8 cellular contexts compared by ENCODE assay signal in genomic region chr19:42075616-42076374, GRCh38. TPM values are rescaled to one million over a fixed set of nuclear protein-coding genes. Genes with fewer than 3 reads are reported as not detected.
DNase-seq lines count a peak whose midpoint lies in the region; FAIRE-seq and TF ChIP-seq lines count a peak whose summit lies in the region.

A gene with protein sequence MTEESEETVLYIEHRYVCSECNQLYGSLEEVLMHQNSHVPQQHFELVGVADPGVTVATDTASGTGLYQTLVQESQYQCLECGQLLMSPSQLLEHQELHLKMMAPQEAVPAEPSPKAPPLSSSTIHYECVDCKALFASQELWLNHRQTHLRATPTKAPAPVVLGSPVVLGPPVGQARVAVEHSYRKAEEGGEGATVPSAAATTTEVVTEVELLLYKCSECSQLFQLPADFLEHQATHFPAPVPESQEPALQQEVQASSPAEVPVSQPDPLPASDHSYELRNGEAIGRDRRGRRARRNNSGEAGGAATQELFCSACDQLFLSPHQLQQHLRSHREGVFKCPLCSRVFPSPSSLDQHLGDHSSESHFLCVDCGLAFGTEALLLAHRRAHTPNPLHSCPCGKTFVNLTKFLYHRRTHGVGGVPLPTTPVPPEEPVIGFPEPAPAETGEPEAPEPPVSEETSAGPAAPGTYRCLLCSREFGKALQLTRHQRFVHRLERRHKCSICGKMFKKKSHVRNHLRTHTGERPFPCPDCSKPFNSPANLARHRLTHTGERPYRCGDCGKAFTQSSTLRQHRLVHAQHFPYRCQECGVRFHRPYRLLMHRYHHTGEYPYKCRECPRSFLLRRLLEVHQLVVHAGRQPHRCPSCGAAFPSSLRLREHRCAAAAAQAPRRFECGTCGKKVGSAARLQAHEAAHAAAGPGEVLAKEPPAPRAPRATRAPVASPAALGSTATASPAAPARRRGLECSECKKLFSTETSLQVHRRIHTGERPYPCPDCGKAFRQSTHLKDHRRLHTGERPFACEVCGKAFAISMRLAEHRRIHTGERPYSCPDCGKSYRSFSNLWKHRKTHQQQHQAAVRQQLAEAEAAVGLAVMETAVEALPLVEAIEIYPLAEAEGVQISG (plus strand): TSS chr19:42076166. CDS start chr19:42078607, 2,441 bp downstream.

- H3K4me1 Mint-ChIP-seq in HFFc6 (ENCODE audit: low read depth) = peaks cover 38% of the 10 kb centered on the region
- peaks cover 36% of the 10 kb centered on the region for H3K4me1 Mint-ChIP-seq in activated naive CD4-positive, alpha-beta T cell treated with anti-CD3 and anti-CD28 coated beads, Interleukin-2, amount 10 ng/mL, durations not matched to agents 7 days and 5 days

- peak; percentile 96 for DNase-seq in GM04503 (ENCODE audit: low read depth)
- peak; percentile 99 for DNase-seq in HFFc6
- DNase-seq in NB4 (ENCODE audit: low read depth) = peak; percentile 98
- peak; percentile 98 for DNase-seq in SK-N-MC (ENCODE audit: low read depth, low spot score)
- peak; percentile 99 for DNase-seq in activated naive CD4-positive, alpha-beta T cell treated with anti-CD3 and anti-CD28 coated beads, Interleukin-2, amount 10 ng/mL, durations not matched to agents 7 days and 5 days
- peak; percentile 97 to 99 for DNase-seq in frontal cortex (ENCODE audit: low spot score in 2 of 2)
- peak; percentile 99 for DNase-seq in neuronal stem cell (ENCODE audit: low spot score)
- DNase-seq in substantia nigra (lab: John Stamatoyannopoulos, UW) = peak; percentile 84 to 100 (median 97)

- H3K4me3 Mint-ChIP-seq in HFFc6 = peak within 1 kb of the TSS; percentile 97
- H3K4me3 Mint-ChIP-seq in activated naive CD4-positive, alpha-beta T cell treated with anti-CD3 and anti-CD28 coated beads, Interleukin-2, amount 10 ng/mL, durations not matched to agents 7 days and 5 days = peak within 1 kb of the TSS; percentile 94

- TF ChIP-seq POLR2A in NB4 (IDR thresholded peaks at IDR 0.05; ENCODE audit: extremely low read depth, insufficient read length) = peak; percentile 70

- H3K9ac ChIP-seq in SK-N-MC (ENCODE audit: insufficient read length) (peak within 1 kb of the TSS; percentile 100), neuronal stem cell (ENCODE audit: low read depth, low read length, poor library complexity) (peak within 1 kb of the TSS; percentile 95)

- H3K14ac ChIP-seq in neuronal stem cell (ENCODE audit: low read length) = no peak within 1 kb of the TSS

- H3K4me3 ChIP-seq in NB4 (ENCODE audit: low read depth, low read length) (peak within 1 kb of the TSS; percentile 93), SK-N-MC (peak within 1 kb of the TSS; percentile 96), neuronal stem cell (ENCODE audit: low read length in 2 of 2) (peak within 1 kb of the TSS; percentile 92 to 96)

- H3K36me3 Mint-ChIP-seq in HFFc6 (ENCODE audit: low read depth) = peaks cover 12% of the 10 kb centered on the region; the same call in 1 of the 2 replicates
- peaks cover 26% of the 10 kb centered on the region for H3K36me3 Mint-ChIP-seq in activated naive CD4-positive, alpha-beta T cell treated with anti-CD3 and anti-CD28 coated beads, Interleukin-2, amount 10 ng/mL, durations not matched to agents 7 days and 5 days

- no peaks in the 10 kb centered on the region for H3K27me3 ChIP-seq in neuronal stem cell (ENCODE audit: control insufficient read depth in 3 of 3, insufficient read depth in 3 of 3, low read depth in 1 of 3, low read length in 3 of 3)

- peak within 1 kb of the TSS; percentile 80 for H2AFZ ChIP-seq in neuronal stem cell (ENCODE audit: low read length)

- H3K9me3 Mint-ChIP-seq in HFFc6 = no peaks in the 10 kb centered on the region
- no peaks in the 10 kb centered on the region for H3K9me3 Mint-ChIP-seq in activated naive CD4-positive, alpha-beta T cell treated with anti-CD3 and anti-CD28 coated beads, Interleukin-2, amount 10 ng/mL, durations not matched to agents 7 days and 5 days

- no peak within 1 kb of the TSS for H2BK120ac ChIP-seq in neuronal stem cell (ENCODE audit: low read depth, low read length)

- no peak within 1 kb of the TSS for H2BK5ac ChIP-seq in neuronal stem cell (ENCODE audit: low read length)

- peak within 1 kb of the TSS; percentile 65 for H3K4me2 ChIP-seq in neuronal stem cell (ENCODE audit: insufficient read depth, low read length, poor library complexity, severe bottlenecking)

- CTCF ChIA-PET in activated naive CD4-positive, alpha-beta T cell treated with anti-CD3 and anti-CD28 coated beads, Interleukin-2, amount 10 ng/mL, durations not matched to agents 7 days and 5 days (lab: Charles Lee) = interaction anchor here (1.5 kb wide), 1 partner anchor 41 kb away, joined by 5 read pairs; no protein-coding TSS in a partner anchor

- H2AK5ac ChIP-seq in neuronal stem cell (ENCODE audit: low read depth, low read length) = peak within 1 kb of the TSS; percentile 64

- peak; percentile 99 for FAIRE-seq in frontal cortex (lab: Jason Lieb, UNC)

- peak within 1 kb of the TSS; percentile 99 for H3K23ac ChIP-seq in neuronal stem cell (ENCODE audit: low read depth, low read length, poor library complexity)

- peaks cover 11% of the 10 kb centered on the region for H3K79me1 ChIP-seq in neuronal stem cell (ENCODE audit: low read depth, low read length)

- TF ChIP-seq CTCF in HFFc6 (IDR thresholded peaks at IDR 0.05) (no peak), NB4 (IDR thresholded peaks at IDR 0.05; ENCODE audit: low read depth, low read length) (no peak)

- peaks cover 18% of the 10 kb centered on the region for H3K27me3 Mint-ChIP-seq in HFFc6 (ENCODE audit: insufficient read depth)
- peaks cover 5% of the 10 kb centered on the region for H3K27me3 Mint-ChIP-seq in activated naive CD4-positive, alpha-beta T cell treated with anti-CD3 and anti-CD28 coated beads, Interleukin-2, amount 10 ng/mL, durations not matched to agents 7 days and 5 days

- peak within 1 kb of the TSS; percentile 96 for H4K8ac ChIP-seq in neuronal stem cell (ENCODE audit: low read depth, low read length)

- H3K4me1 ChIP-seq in neuronal stem cell (ENCODE audit: control insufficient read depth in 2 of 2, insufficient read depth in 1 of 2, low read depth in 1 of 2, low read length in 2 of 2) = peaks cover 13 to 18% of the 10 kb centered on the region in 2 donors

- H2BK12ac ChIP-seq in neuronal stem cell (ENCODE audit: low read length) = no peak within 1 kb of the TSS

- peak within 1 kb of the TSS; percentile 98 for H3K18ac ChIP-seq in neuronal stem cell (ENCODE audit: low read length)

- H3K36me3 ChIP-seq in SK-N-MC (ENCODE audit: insufficient read depth, low read length) (peaks cover 30% of the 10 kb centered on the region; the same call in 1 of the 2 replicates), neuronal stem cell (replicated peaks in 1 of 2; ENCODE audit: control insufficient read depth in 2 of 2, insufficient read depth in 2 of 2, low read length in 2 of 2) (peaks cover 30 to 32% of the 10 kb centered on the region in 2 donors)

- peak within 1 kb of the TSS; percentile 100 for H3K27ac Mint-ChIP-seq in HFFc6
- H3K27ac Mint-ChIP-seq in activated naive CD4-positive, alpha-beta T cell treated with anti-CD3 and anti-CD28 coated beads, Interleukin-2, amount 10 ng/mL, durations not matched to agents 7 days and 5 days = peak within 1 kb of the TSS; percentile 95

- no peak within 1 kb of the TSS for H4K91ac ChIP-seq in neuronal stem cell (ENCODE audit: low read depth, low read length, poor library complexity)

- no peaks in the 10 kb centered on the region for H3K9me3 ChIP-seq in SK-N-MC (ENCODE audit: low read depth, low read length)
- no peaks in the 10 kb centered on the region for H3K9me3 ChIP-seq in neuronal stem cell (replicated peaks in 1 of 2; ENCODE audit: control insufficient read depth in 2 of 2, insufficient read depth in 1 of 2, low read depth in 1 of 2, low read length in 2 of 2)

- H2BK15ac ChIP-seq in neuronal stem cell (ENCODE audit: low read length) = no peak within 1 kb of the TSS

- peak within 1 kb of the TSS; percentile 71 for H3K4ac ChIP-seq in neuronal stem cell (ENCODE audit: low read length)

- WGBS in neuronal stem cell (ENCODE audit: extremely low coverage in 2 of 2, insufficient read length in 2 of 2, insufficient replicate concordance in 1 of 2), 2 donors = no CpG with 5 or more reads among the region's 80 CpGs

- H3K27ac ChIP-seq in SK-N-MC (peak within 1 kb of the TSS; percentile 97), neuronal stem cell (replicated peaks; ENCODE audit: low read length) (peak within 1 kb of the TSS; percentile 91), substantia nigra (ENCODE audit: low read depth, low read length, poor library complexity, severe bottlenecking) (peak within 1 kb of the TSS; percentile 97)

RNA-seq across cellular contexts. Expression of the gene that starts here (rescaled TPM):
- total RNA-seq in HFFc6 (2021; fragmentation: NEBNext Ultra II Directional; extraction: Animal tissue kit (Norgen Biotek cat#: 25700)) = 10 to 100 TPM; 14.0 to 16.5 (median 15.1) TPM
- 13.5 TPM for total RNA-seq in frontal cortex
- polyA plus RNA-seq in neuronal stem cell (2013, experiment 1 of 2) = 13.3 TPM
- polyA plus RNA-seq in neuronal stem cell (2013, experiment 2 of 2) = 13.5 TPM

Comparison
In these comparisons a context has a peak if more than half of its experiments do, and no peak if none do; other contexts are left out.
1. Peak in every context shown above with its lines: DNase-seq, H3K4me3 ChIP-seq and H3K27ac ChIP-seq.